In genomic region chr2:37570773-37571570, GRCh38 we compare ENCODE assay signal across 8 cellular contexts.
DNase-seq lines count a peak whose midpoint lies in the region; ATAC-seq, FAIRE-seq and TF ChIP-seq lines count a peak whose summit lies in the region.

No MANE protein-coding gene starts in this region.

- no peak for TF ChIP-seq POLR2A in right lobe of liver (IDR thresholded peaks at IDR 0.05)

- H2AFZ ChIP-seq in hepatocyte: no peak overlapping the region

- H3K27ac ChIP-seq in SJSA1 (peak overlapping the region; percentile 87), hepatocyte (peak overlapping the region; percentile 64), coronary artery (peak overlapping the region in 1 of 2 donors; percentile 13), right lobe of liver (no peak overlapping the region), kidney (ENCODE audit: low read depth in 2 of 2, low read length in 2 of 2) (no peak overlapping the region)

- H3K4me1 ChIP-seq in SJSA1 (replicated peaks) (peaks cover 46% of the 10 kb centered on the region), hepatocyte (ENCODE audit: insufficient read depth) (peaks cover 20% of the 10 kb centered on the region), right lobe of liver (no peaks in the 10 kb centered on the region), kidney (ENCODE audit: control insufficient read depth in 1 of 2, insufficient read depth in 1 of 2, low read depth in 1 of 2, low read length in 2 of 2) (no peaks in the 10 kb centered on the region)

- no peaks in the 10 kb centered on the region for H4K20me1 ChIP-seq in hepatocyte (ENCODE audit: insufficient read depth, poor library complexity, severe bottlenecking)

- DNase-seq in activated CD4-positive, CD25-positive, alpha-beta regulatory T cell treated with anti-CD3 and anti-CD28 coated beads, Interleukin-2, amount 50 U/mL, for 72 hours: no peak
- DNase-seq in SJSA1 (ENCODE audit: low read depth in 1 of 2, low spot score in 2 of 2): peak; percentile 80 to 81
- peak; percentile 63 for DNase-seq in hepatocyte (ENCODE audit: low spot score)
- DNase-seq in coronary artery (ENCODE audit: low spot score): no peak
- no peak for DNase-seq in right lobe of liver
- DNase-seq in kidney: no peak

- H3K9me3 ChIP-seq in SJSA1 (replicated peaks) (no peaks in the 10 kb centered on the region; the same call in 1 of the 2 replicates), hepatocyte (ENCODE audit: low read depth) (no peaks in the 10 kb centered on the region), right lobe of liver (no peaks in the 10 kb centered on the region), kidney (ENCODE audit: control insufficient read depth in 1 of 2, low read length in 2 of 2) (no peaks in the 10 kb centered on the region)

- no peaks in the 10 kb centered on the region for H3K79me2 ChIP-seq in hepatocyte

- H3K4me2 ChIP-seq in hepatocyte: peak overlapping the region; percentile 31

- intact Hi-C loops in right lobe of liver (cut with DNase I): no loop called here
- intact Hi-C loops in kidney (cut with DNase I): no loop called here

- H3K36me3 ChIP-seq in SJSA1: no peaks in the 10 kb centered on the region
- H3K36me3 ChIP-seq in hepatocyte (replicated peaks; ENCODE audit: insufficient read depth, low read depth): no peaks in the 10 kb centered on the region
- no peaks in the 10 kb centered on the region for H3K36me3 ChIP-seq in right lobe of liver
- H3K36me3 ChIP-seq in kidney (ENCODE audit: control insufficient read depth in 1 of 2, insufficient read depth in 2 of 2, low read length in 2 of 2): no peaks in the 10 kb centered on the region

- H3K27me3 ChIP-seq in SJSA1 (replicated peaks): no peaks in the 10 kb centered on the region
- H3K27me3 ChIP-seq in hepatocyte: no peaks in the 10 kb centered on the region
- H3K27me3 ChIP-seq in right lobe of liver: no peaks in the 10 kb centered on the region

- H3K9ac ChIP-seq in kidney (ENCODE audit: low read length in 2 of 2): no peak overlapping the region

- no peak for FAIRE-seq in kidney (lab: Jason Lieb, UNC)

- TF ChIP-seq CTCF in hepatocyte (IDR thresholded peaks at IDR 0.05; ENCODE audit: poor library complexity) (no peak), coronary artery (IDR thresholded peaks at IDR 0.05) (no peak), right lobe of liver (IDR thresholded peaks at IDR 0.05) (no peak), kidney (IDR thresholded peaks at IDR 0.05; ENCODE audit: borderline replicate concordance, extremely low read depth, insufficient read depth) (no peak)

- 35% methylated on average over 6 of the region's 6 CpGs for WGBS in hepatocyte (ENCODE audit: low lambda C conversion rate, missing lambda C conversion rate)
- WGBS in right lobe of liver (ENCODE audit: insufficient coverage, low coverage, low lambda C conversion rate, missing lambda C conversion rate): 71% methylated on average over 6 of the region's 6 CpGs

- no peak overlapping the region for H3K4me3 ChIP-seq in SJSA1
- H3K4me3 ChIP-seq in hepatocyte: no peak overlapping the region
- H3K4me3 ChIP-seq in coronary artery: no peak overlapping the region
- H3K4me3 ChIP-seq in right lobe of liver: no peak overlapping the region
- H3K4me3 ChIP-seq in kidney (ENCODE audit: low read length in 2 of 2): no peak overlapping the region

- H3K9me2 ChIP-seq in hepatocyte (replicated peaks; ENCODE audit: insufficient read depth): no peaks in the 10 kb centered on the region

- ATAC-seq in activated CD4-positive, CD25-positive, alpha-beta regulatory T cell treated with anti-CD3 and anti-CD28 coated beads, Interleukin-2, amount 50 U/mL, for 24 hours: peak; percentile 80 to 89
- peak; percentile 77 for ATAC-seq in HG02678 (IDR thresholded peaks at IDR 0.05; ENCODE audit: unreplicated experiment)
- no peak for ATAC-seq in right lobe of liver

Comparison
In these comparisons a context has a peak if more than half of its experiments do, and no peak if none do; other contexts are left out.
1. ATAC-seq: peak in activated CD4-positive, CD25-positive, alpha-beta regulatory T cell treated with anti-CD3 and anti-CD28 coated beads, Interleukin-2, amount 50 U/mL, for 24 hours (2 of 2) and HG02678 (single experiment); none in right lobe of liver (0 of 4).
2. DNase-seq: peak in SJSA1 (2 of 2) and hepatocyte (single experiment); none in activated CD4-positive, CD25-positive, alpha-beta regulatory T cell treated with anti-CD3 and anti-CD28 coated beads, Interleukin-2, amount 50 U/mL, for 72 hours (single experiment), coronary artery (single experiment), right lobe of liver (0 of 3) and kidney (single experiment).
3. H3K27ac ChIP-seq: peak in SJSA1 (single experiment) and hepatocyte (single experiment); none in right lobe of liver (0 of 3) and kidney (0 of 2).